Comparison of ENCODE assay signal across 1 cellular context in the genomic region with DNA sequence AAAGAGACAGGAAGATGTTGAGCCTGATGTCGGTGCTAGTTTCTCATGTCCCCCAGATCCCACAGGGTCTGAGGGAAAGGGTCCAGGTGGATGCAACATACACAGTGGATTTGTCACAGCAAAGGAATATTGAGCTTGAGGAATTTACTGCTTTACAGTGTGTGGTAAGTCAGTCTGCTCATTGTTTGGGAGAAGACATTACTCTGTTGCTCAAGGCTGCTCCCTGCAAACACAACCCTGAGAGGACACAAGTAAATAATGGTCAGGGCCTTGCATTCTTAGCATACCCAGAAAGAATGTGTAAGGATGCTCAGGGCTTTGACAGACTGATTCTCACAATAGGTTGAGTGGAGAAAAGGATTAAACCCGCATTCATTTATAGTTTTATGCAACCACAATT.
TF ChIP-seq lines count a peak whose summit lies in the region.

No MANE protein-coding gene starts in this region.

TF ChIP-seq in GM23338, 12 proteins besides CTCF, POLR2A, EP300 and RAD21:
- TF ChIP-seq STAT1 (IDR thresholded peaks at IDR 0.05; ENCODE audit: unreplicated experiment) (no peak), EZH2 (IDR thresholded peaks at IDR 0.05; ENCODE audit: low read depth, unreplicated experiment) (no peak), JUNB (IDR thresholded peaks at IDR 0.05; ENCODE audit: unreplicated experiment) (no peak), ZNF114 (CRISPR knock-in tag; IDR thresholded peaks at IDR 0.05) (no peak), EZH2phosphoT487 (IDR thresholded peaks at IDR 0.05; ENCODE audit: unreplicated experiment) (no peak), POLR2AphosphoS5 (IDR thresholded peaks at IDR 0.05; ENCODE audit: low read depth) (no peak), CREB1 (CRISPR knock-in tag; IDR thresholded peaks at IDR 0.05; ENCODE audit: low read depth) (no peak), ZNF331 (CRISPR knock-in tag; IDR thresholded peaks at IDR 0.05; ENCODE audit: low read depth) (no peak), NANOG (IDR thresholded peaks at IDR 0.05; ENCODE audit: borderline replicate concordance) (no peak)
- TF ChIP-seq, protein P1, sequence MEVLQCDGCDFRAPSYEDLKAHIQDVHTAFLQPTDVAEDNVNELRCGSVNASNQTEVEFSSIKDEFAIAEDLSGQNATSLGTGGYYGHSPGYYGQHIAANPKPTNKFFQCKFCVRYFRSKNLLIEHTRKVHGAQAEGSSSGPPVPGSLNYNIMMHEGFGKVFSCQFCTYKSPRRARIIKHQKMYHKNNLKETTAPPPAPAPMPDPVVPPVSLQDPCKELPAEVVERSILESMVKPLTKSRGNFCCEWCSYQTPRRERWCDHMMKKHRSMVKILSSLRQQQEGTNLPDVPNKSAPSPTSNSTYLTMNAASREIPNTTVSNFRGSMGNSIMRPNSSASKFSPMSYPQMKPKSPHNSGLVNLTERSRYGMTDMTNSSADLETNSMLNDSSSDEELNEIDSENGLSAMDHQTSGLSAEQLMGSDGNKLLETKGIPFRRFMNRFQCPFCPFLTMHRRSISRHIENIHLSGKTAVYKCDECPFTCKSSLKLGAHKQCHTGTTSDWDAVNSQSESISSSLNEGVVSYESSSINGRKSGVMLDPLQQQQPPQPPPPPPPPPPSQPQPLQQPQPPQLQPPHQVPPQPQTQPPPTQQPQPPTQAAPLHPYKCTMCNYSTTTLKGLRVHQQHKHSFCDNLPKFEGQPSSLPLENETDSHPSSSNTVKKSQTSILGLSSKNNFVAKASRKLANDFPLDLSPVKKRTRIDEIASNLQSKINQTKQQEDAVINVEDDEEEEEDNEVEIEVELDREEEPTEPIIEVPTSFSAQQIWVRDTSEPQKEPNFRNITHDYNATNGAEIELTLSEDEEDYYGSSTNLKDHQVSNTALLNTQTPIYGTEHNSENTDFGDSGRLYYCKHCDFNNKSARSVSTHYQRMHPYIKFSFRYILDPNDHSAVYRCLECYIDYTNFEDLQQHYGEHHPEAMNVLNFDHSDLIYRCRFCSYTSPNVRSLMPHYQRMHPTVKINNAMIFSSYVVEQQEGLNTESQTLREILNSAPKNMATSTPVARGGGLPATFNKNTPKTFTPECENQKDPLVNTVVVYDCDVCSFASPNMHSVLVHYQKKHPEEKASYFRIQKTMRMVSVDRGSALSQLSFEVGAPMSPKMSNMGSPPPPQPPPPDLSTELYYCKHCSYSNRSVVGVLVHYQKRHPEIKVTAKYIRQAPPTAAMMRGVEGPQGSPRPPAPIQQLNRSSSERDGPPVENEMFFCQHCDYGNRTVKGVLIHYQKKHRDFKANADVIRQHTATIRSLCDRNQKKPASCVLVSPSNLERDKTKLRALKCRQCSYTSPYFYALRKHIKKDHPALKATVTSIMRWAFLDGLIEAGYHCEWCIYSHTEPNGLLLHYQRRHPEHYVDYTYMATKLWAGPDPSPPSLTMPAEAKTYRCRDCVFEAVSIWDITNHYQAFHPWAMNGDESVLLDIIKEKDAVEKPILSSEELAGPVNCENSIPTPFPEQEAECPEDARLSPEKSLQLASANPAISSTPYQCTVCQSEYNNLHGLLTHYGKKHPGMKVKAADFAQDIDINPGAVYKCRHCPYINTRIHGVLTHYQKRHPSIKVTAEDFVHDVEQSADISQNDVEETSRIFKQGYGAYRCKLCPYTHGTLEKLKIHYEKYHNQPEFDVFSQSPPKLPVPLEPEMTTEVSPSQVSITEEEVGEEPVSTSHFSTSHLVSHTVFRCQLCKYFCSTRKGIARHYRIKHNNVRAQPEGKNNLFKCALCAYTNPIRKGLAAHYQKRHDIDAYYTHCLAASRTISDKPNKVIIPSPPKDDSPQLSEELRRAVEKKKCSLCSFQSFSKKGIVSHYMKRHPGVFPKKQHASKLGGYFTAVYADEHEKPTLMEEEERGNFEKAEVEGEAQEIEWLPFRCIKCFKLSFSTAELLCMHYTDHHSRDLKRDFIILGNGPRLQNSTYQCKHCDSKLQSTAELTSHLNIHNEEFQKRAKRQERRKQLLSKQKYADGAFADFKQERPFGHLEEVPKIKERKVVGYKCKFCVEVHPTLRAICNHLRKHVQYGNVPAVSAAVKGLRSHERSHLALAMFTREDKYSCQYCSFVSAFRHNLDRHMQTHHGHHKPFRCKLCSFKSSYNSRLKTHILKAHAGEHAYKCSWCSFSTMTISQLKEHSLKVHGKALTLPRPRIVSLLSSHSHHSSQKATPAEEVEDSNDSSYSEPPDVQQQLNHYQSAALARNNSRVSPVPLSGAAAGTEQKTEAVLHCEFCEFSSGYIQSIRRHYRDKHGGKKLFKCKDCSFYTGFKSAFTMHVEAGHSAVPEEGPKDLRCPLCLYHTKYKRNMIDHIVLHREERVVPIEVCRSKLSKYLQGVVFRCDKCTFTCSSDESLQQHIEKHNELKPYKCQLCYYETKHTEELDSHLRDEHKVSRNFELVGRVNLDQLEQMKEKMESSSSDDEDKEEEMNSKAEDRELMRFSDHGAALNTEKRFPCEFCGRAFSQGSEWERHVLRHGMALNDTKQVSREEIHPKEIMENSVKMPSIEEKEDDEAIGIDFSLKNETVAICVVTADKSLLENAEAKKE (CRISPR knock-in tag; IDR thresholded peaks at IDR 0.05): no peak
- TF ChIP-seq, protein P2, sequence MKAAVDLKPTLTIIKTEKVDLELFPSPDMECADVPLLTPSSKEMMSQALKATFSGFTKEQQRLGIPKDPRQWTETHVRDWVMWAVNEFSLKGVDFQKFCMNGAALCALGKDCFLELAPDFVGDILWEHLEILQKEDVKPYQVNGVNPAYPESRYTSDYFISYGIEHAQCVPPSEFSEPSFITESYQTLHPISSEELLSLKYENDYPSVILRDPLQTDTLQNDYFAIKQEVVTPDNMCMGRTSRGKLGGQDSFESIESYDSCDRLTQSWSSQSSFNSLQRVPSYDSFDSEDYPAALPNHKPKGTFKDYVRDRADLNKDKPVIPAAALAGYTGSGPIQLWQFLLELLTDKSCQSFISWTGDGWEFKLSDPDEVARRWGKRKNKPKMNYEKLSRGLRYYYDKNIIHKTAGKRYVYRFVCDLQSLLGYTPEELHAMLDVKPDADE (IDR thresholded peaks at IDR 0.05): no peak
- TF ChIP-seq, protein P3, sequence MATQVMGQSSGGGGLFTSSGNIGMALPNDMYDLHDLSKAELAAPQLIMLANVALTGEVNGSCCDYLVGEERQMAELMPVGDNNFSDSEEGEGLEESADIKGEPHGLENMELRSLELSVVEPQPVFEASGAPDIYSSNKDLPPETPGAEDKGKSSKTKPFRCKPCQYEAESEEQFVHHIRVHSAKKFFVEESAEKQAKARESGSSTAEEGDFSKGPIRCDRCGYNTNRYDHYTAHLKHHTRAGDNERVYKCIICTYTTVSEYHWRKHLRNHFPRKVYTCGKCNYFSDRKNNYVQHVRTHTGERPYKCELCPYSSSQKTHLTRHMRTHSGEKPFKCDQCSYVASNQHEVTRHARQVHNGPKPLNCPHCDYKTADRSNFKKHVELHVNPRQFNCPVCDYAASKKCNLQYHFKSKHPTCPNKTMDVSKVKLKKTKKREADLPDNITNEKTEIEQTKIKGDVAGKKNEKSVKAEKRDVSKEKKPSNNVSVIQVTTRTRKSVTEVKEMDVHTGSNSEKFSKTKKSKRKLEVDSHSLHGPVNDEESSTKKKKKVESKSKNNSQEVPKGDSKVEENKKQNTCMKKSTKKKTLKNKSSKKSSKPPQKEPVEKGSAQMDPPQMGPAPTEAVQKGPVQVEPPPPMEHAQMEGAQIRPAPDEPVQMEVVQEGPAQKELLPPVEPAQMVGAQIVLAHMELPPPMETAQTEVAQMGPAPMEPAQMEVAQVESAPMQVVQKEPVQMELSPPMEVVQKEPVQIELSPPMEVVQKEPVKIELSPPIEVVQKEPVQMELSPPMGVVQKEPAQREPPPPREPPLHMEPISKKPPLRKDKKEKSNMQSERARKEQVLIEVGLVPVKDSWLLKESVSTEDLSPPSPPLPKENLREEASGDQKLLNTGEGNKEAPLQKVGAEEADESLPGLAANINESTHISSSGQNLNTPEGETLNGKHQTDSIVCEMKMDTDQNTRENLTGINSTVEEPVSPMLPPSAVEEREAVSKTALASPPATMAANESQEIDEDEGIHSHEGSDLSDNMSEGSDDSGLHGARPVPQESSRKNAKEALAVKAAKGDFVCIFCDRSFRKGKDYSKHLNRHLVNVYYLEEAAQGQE (IDR thresholded peaks at IDR 0.05; ENCODE audit: unreplicated experiment): no peak
